10 cellular contexts compared by ENCODE assay signal in genomic region chr1:159071970-159072582, GRCh38. TPM values are rescaled to one million over a fixed set of nuclear protein-coding genes. Genes with fewer than 3 reads are reported as not detected.
A peak's percentile ranks its signal among the peaks of the same experiment; 100 is the strongest.
DNase-seq lines count a peak whose midpoint lies in the region; ATAC-seq and TF ChIP-seq lines count a peak whose summit lies in the region.
"Had no signal": no experiment of that assay in that cellular context is flagged by ENCODE, and none has a peak within 500 bp of the region (broad histone marks: within the 10 kb centered on the region; RNA-seq: fewer than 3 reads in every experiment).

No MANE protein-coding gene starts in this region.

- intact Hi-C loops in colonic mucosa (cut with DNase I) (loop anchor here (2.0 kb wide), 1 partner anchor 867 kb away; no protein-coding TSS in a partner anchor), right lobe of liver (cut with DNase I) (no loop called here), vagina (cut with DNase I) (loop anchor here (10.0 kb wide), 1 partner anchor 867 kb away; no protein-coding TSS in a partner anchor)

- H3K9me3 ChIP-seq in colonic mucosa (no peaks in the 10 kb centered on the region), right lobe of liver (no peaks in the 10 kb centered on the region), vagina (no peaks in the 10 kb centered on the region)
- H3K9me3 ChIP-seq: SJCRH30 had no signal

- H3K36me3 ChIP-seq in colonic mucosa (no peaks in the 10 kb centered on the region), right lobe of liver (no peaks in the 10 kb centered on the region), vagina (no peaks in the 10 kb centered on the region)
- H3K36me3 ChIP-seq: SJCRH30 had no signal

- no peaks in the 10 kb centered on the region for H3K4me1 ChIP-seq in colonic mucosa
- H3K4me1 ChIP-seq in right lobe of liver: no peaks in the 10 kb centered on the region
- no peaks in the 10 kb centered on the region for H3K4me1 ChIP-seq in vagina

- H3K27ac ChIP-seq in colonic mucosa: no peak overlapping the region
- H3K27ac ChIP-seq in right lobe of liver: no peak overlapping the region
- no peak overlapping the region for H3K27ac ChIP-seq in vagina
- H3K27ac ChIP-seq: SJCRH30, skin epidermis had no signal

- peak; percentile 17 for DNase-seq in DMS 273 treated with DMSO at 0.1 percent for 48 hours (lab: John Stamatoyannopoulos, UW)
- peak; percentile 62 for DNase-seq in Jurkat, Clone E6-1 (ENCODE audit: low read depth, low spot score)
- peak; percentile 23 for DNase-seq in OCI-M2 (lab: John Stamatoyannopoulos, UW; ENCODE audit: unreplicated experiment)
- no peak for DNase-seq in colonic mucosa
- DNase-seq in right lobe of liver: no peak
- DNase-seq in vagina (ENCODE audit: extremely low spot score in 2 of 2): no peak

- TF ChIP-seq POLR2A in right lobe of liver (IDR thresholded peaks at IDR 0.05): no peak
- no peak for TF ChIP-seq POLR2A in vagina (IDR thresholded peaks at IDR 0.05)

- TF ChIP-seq CTCF in colonic mucosa (IDR thresholded peaks at IDR 0.05) (peak; percentile 68), right lobe of liver (IDR thresholded peaks at IDR 0.05) (peak; percentile 72 to 73 (median 72)), vagina (IDR thresholded peaks at IDR 0.05) (peak; percentile 56 to 72 (median 67))

- H3K27me3 ChIP-seq in colonic mucosa (no peaks in the 10 kb centered on the region), right lobe of liver (no peaks in the 10 kb centered on the region), vagina (no peaks in the 10 kb centered on the region)

- no peak overlapping the region for H3K4me3 ChIP-seq in Jurkat, Clone E6-1 (ENCODE audit: low read length)
- H3K4me3 ChIP-seq in colonic mucosa (no peak overlapping the region), right lobe of liver (no peak overlapping the region), vagina (no peak overlapping the region)
- H3K4me3 ChIP-seq: SJCRH30, skin epidermis had no signal

- ATAC-seq in right lobe of liver (peak; percentile 89 to 94 (median 94)), HG02763 (IDR thresholded peaks at IDR 0.05; ENCODE audit: unreplicated experiment) (no peak), HG03342 (IDR thresholded peaks at IDR 0.05; ENCODE audit: unreplicated experiment) (no peak)

- H3K9ac ChIP-seq in colonic mucosa (ENCODE audit: low read depth in 2 of 2, low read length in 2 of 2): no peak overlapping the region

RNA-seq across cellular contexts. Expression of gene AIM2, which starts 4.5 kb away (rescaled TPM):
- not detected for polyA plus RNA-seq in Jurkat, Clone E6-1 (2012; ENCODE audit: insufficient read depth, insufficient read length)
- total RNA-seq in colonic mucosa (under 1 TPM in 1 of 2 donors, not detected in 1; 0.69 TPM), right lobe of liver (1 to 10 TPM in 1 of 6 experiments, under 1 TPM in 2, not detected in 3; 0.73 to 1.1 (median 0.80) TPM), vagina (not detected)
- total RNA-seq: SJCRH30 had no signal

Comparison
In these comparisons a context has a peak if more than half of its experiments do, and no peak if none do; other contexts are left out.
1. DNase-seq: peak in DMS 273 treated with DMSO at 0.1 percent for 48 hours (single experiment), Jurkat, Clone E6-1 (single experiment) and OCI-M2 (single experiment); none in colonic mucosa (single experiment), right lobe of liver (0 of 3) and vagina (0 of 2).
2. ATAC-seq: peak in right lobe of liver (4 of 4); none in HG02763 (single experiment) and HG03342 (single experiment).
3. intact Hi-C loops: an anchor here in colonic mucosa (2.0 kb wide) and vagina (10.0 kb wide); none called in right lobe of liver.
4. Peak in every context shown above with its lines, with median percentiles within 50 percentile points of each other: CTCF ChIP-seq.